Comparison of ENCODE assay signal across 19 cellular contexts in genomic region chr14:42424501-42424900, GRCh38.
A peak's percentile ranks its signal among the peaks of the same experiment; 100 is the strongest.
DNase-seq lines count a peak whose midpoint lies in the region; ATAC-seq and TF ChIP-seq lines count a peak whose summit lies in the region.
"Had no signal": no experiment of that assay in that cellular context is flagged by ENCODE, and none has a peak within 500 bp of the region (broad histone marks: within the 10 kb centered on the region; RNA-seq: fewer than 3 reads in every experiment).

No MANE protein-coding gene starts in this region.

- H3K4me3 ChIP-seq in cardiac fibroblast (replicated peaks in 1 of 2; ENCODE audit: low read depth in 2 of 2, low read length in 2 of 2) (no peak overlapping the region), fibroblast of the aortic adventitia (ENCODE audit: low read depth, low read length) (no peak overlapping the region), PC-3 (ENCODE audit: low read length) (no peak overlapping the region)
- H3K4me3 ChIP-seq: BLaER1 treated with 17β-estradiol and CSF1 and Interleukin-3, amounts not matched to agents 10 nM and 100 nM had no signal

- BruUV-seq in PC-3 (replicated peaks; lab: Mats Ljungman, UMichigan), result no TSS peak

- no peaks in the 10 kb centered on the region for H3K27me3 ChIP-seq in PC-3 (ENCODE audit: low read length)
- H3K27me3 ChIP-seq: BLaER1 treated with 17β-estradiol and CSF1 and Interleukin-3, amounts not matched to agents 10 nM and 100 nM had no signal

- H3K79me2 ChIP-seq in PC-3 (ENCODE audit: low read length), result no peaks in the 10 kb centered on the region

- H3K4me1 ChIP-seq in PC-3 (ENCODE audit: insufficient read depth, low read length), result no peaks in the 10 kb centered on the region; the same call in 1 of the 2 replicates

- no peaks in the 10 kb centered on the region for H3K9me3 ChIP-seq in PC-3 (ENCODE audit: low read length)
- H3K9me3 ChIP-seq: BLaER1 treated with 17β-estradiol and CSF1 and Interleukin-3, amounts not matched to agents 10 nM and 100 nM had no signal

- no peaks in the 10 kb centered on the region for H3K9me2 ChIP-seq in PC-3 (replicated peaks; ENCODE audit: low read length)

- TF ChIP-seq CTCF in cardiac fibroblast (IDR thresholded peaks at IDR 0.05; ENCODE audit: low read depth, low read length) (no peak), fibroblast of the aortic adventitia (IDR thresholded peaks at IDR 0.05; ENCODE audit: insufficient read depth, low read length) (no peak), PC-3 (conservative IDR thresholded peaks at IDR 0.05; ENCODE audit: low read depth, low read length) (no peak)

- no peak overlapping the region for H2AFZ ChIP-seq in PC-3 (ENCODE audit: low read length)

- DNase-seq in NCI-H226 (peak; percentile 56), cardiac fibroblast (ENCODE audit: low read depth in 2 of 2) (peak; percentile 1 to 15), fibroblast of the aortic adventitia (ENCODE audit: low read depth) (peak; percentile 36), stromal cell of bone marrow (ENCODE audit: low read depth) (peak; percentile 1), Ammon's horn (ENCODE audit: low spot score) (no peak), amniotic stem cell (lab: John Stamatoyannopoulos, UW) (no peak), PC-3 (no peak)
- DNase-seq: Calu3; CD8-positive, alpha-beta T cell; DMS153; MV-4-11; NCI-H1105 treated with DMSO at 0.1 percent for 48 hours; NCI-H2029 treated with DMSO at 0.1 percent for 48 hours; NCI-H446; NCI-H526; OCI-M1 had no signal

- POLR2A ChIA-PET in PC-3 (lab: Charles Lee; ENCODE audit: unreplicated experiment), result no interaction called here

- ATAC-seq in PC-3 (no peak; the same call in 1 of the 2 replicates), HG02759 (IDR thresholded peaks at IDR 0.05; ENCODE audit: unreplicated experiment) (no peak)
- ATAC-seq: CD8-positive, alpha-beta T cell; HCT116 had no signal

- H3F3A ChIP-seq in PC-3 (ENCODE audit: low read length, unreplicated experiment), result no peaks in the 10 kb centered on the region

- CTCF ChIA-PET in PC-3 (lab: Charles Lee), result no interaction called here

- no peak overlapping the region for H3K9ac ChIP-seq in PC-3 (ENCODE audit: low read length)
- H3K9ac ChIP-seq: BLaER1 treated with 17β-estradiol and CSF1 and Interleukin-3, amounts not matched to agents 10 nM and 100 nM had no signal

- intact Hi-C loops in PC-3 (cut with micrococcal nuclease), result no loop called here

- no peak overlapping the region for H3K27ac ChIP-seq in PC-3 (ENCODE audit: low read length)
- H3K27ac ChIP-seq: BLaER1 treated with 17β-estradiol and CSF1 and Interleukin-3, amounts not matched to agents 10 nM and 100 nM had no signal

- no peaks in the 10 kb centered on the region for H3K36me3 ChIP-seq in PC-3 (ENCODE audit: low read depth, low read length)
- H3K36me3 ChIP-seq: BLaER1 treated with 17β-estradiol and CSF1 and Interleukin-3, amounts not matched to agents 10 nM and 100 nM had no signal

- H3K4me2 ChIP-seq in PC-3 (ENCODE audit: low read length), result no peak overlapping the region
- H3K4me2 ChIP-seq: BLaER1 treated with 17β-estradiol and CSF1 and Interleukin-3, amounts not matched to agents 10 nM and 100 nM had no signal

- no peaks in the 10 kb centered on the region for H4K20me1 ChIP-seq in PC-3 (ENCODE audit: low read length)
- H4K20me1 ChIP-seq: BLaER1 treated with 17β-estradiol and CSF1 and Interleukin-3, amounts not matched to agents 10 nM and 100 nM had no signal

Comparison
In these comparisons a context has a peak if more than half of its experiments do, and no peak if none do; other contexts are left out.
1. DNase-seq: peak in NCI-H226 (single experiment), cardiac fibroblast (2 of 2), fibroblast of the aortic adventitia (single experiment) and stromal cell of bone marrow (single experiment); none in Ammon's horn (single experiment), amniotic stem cell (single experiment) and PC-3 (single experiment).